Comparison of ENCODE assay signal across 8 cellular contexts in the genomic region with DNA sequence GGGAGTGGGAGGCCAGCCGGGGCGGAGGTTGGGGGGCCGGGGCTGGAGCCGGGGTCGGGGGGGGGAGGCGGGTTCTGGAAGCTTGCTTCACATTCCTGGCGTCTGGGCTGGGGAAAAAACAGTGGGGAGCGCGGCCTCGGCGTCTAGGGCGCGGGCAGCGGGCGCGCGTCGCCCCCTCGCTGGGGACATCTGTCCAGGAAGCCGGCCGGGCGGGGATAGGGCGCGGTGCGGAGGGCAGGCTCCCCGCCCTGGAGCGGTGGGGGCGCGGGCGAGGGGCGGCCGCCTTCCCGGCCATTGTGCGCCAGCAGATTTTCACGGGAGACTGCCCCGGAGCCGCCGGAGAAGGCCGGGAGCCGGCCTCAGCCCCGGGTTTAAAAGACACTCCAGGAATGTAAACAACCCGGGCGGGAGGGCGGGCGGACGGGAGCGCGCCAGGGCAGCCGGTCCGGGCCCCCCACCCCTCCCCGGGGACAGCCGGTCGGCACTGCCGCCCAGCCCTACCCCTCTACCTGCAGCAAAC. TPM values are rescaled to one million over a fixed set of nuclear protein-coding genes. Genes with fewer than 3 reads are reported as not detected.
DNase-seq lines count a peak whose midpoint lies in the region; ATAC-seq, FAIRE-seq and TF ChIP-seq lines count a peak whose summit lies in the region.

No MANE protein-coding gene starts in this region.

- intact Hi-C loops in left lung (cut with DNase I): loop anchor here in 1 of 2 donors (5.0 to 10.0 kb wide), 2 partner anchors 75 to 117 kb away; no protein-coding TSS in a partner anchor
- intact Hi-C loops in testis (cut with DNase I; ENCODE audit: low total_unique reads): loop anchor here (10.0 kb wide), 1 partner anchor 125 kb away; no protein-coding TSS in a partner anchor

- H3K4me1 ChIP-seq in Karpas-422 (ENCODE audit: low read length): peaks cover 32% of the 10 kb centered on the region
- peaks cover 32 to 67% of the 10 kb centered on the region in 2 donors for H3K4me1 ChIP-seq in left lung
- H3K4me1 ChIP-seq in testis: peaks cover 44% of the 10 kb centered on the region

- no peak for FAIRE-seq in HTR-8/SVneo (lab: Jason Lieb, UNC)

- TF ChIP-seq POLR2A in testis (IDR thresholded peaks at IDR 0.05): no peak

- H3K27me3 ChIP-seq in Karpas-422 (ENCODE audit: low read length): 0 out of 2 replicates have a peak, but pooled peaks cover 3% of the 10 kb centered on the region
- no peaks in the 10 kb centered on the region for H3K27me3 ChIP-seq in left lung
- no peaks in the 10 kb centered on the region for H3K27me3 ChIP-seq in testis

- DNase-seq in Karpas-422 (no peak), choroid plexus epithelial cell (ENCODE audit: low read depth) (peak; percentile 40), left lung (peak in 1 of 2 donors; percentile 88), testis (peak; percentile 36), HTR-8/SVneo (ENCODE audit: insufficient read length, low spot score) (no peak), NCI-H2227 treated with DMSO at 0.1 percent for 48 hours (lab: John Stamatoyannopoulos, UW) (no peak)

- peak overlapping the region; percentile 100 for H3K4me2 ChIP-seq in Karpas-422 (ENCODE audit: low read depth, low read length, poor library complexity, severe bottlenecking)

- no peaks in the 10 kb centered on the region for H3K79me2 ChIP-seq in Karpas-422 (ENCODE audit: low read length)

- no peak overlapping the region for H2AFZ ChIP-seq in Karpas-422 (ENCODE audit: low read length)

- peak overlapping the region; percentile 77 for H3K9ac ChIP-seq in Karpas-422 (ENCODE audit: low read length)

- H3K4me3 ChIP-seq in Karpas-422 (ENCODE audit: low read length) (peak overlapping the region; percentile 93), choroid plexus epithelial cell (ENCODE audit: low read depth, low read length) (peak overlapping the region; percentile 91), left lung (peak overlapping the region; percentile 64 to 87), testis (peak overlapping the region; percentile 83 to 84)

- H3K9me3 ChIP-seq in Karpas-422 (ENCODE audit: low read length) (no peaks in the 10 kb centered on the region), left lung (no peaks in the 10 kb centered on the region), testis (no peaks in the 10 kb centered on the region)

- 0 to 1% methylated on average over 17 to 45 of the region's 54 CpGs for WGBS in testis, 2 donors

- H3K27ac ChIP-seq in C4-2B: peak overlapping the region; percentile 93
- no peak overlapping the region for H3K27ac ChIP-seq in Karpas-422 (ENCODE audit: low read length)
- H3K27ac ChIP-seq in left lung: peak overlapping the region; percentile 94
- H3K27ac ChIP-seq in testis: peak overlapping the region; percentile 88

- no peak for TF ChIP-seq CTCF in C4-2B (conservative IDR thresholded peaks at IDR 0.05)
- TF ChIP-seq CTCF in choroid plexus epithelial cell (conservative IDR thresholded peaks at IDR 0.05; ENCODE audit: low read depth, low read length): no peak
- TF ChIP-seq CTCF in left lung (IDR thresholded peaks at IDR 0.05): no peak
- no peak for TF ChIP-seq CTCF in testis (IDR thresholded peaks at IDR 0.05)

- peak; percentile 20 for ATAC-seq in left lung
- ATAC-seq in HG02884 (IDR thresholded peaks at IDR 0.05; ENCODE audit: unreplicated experiment): no peak

- H4K20me1 ChIP-seq in Karpas-422 (ENCODE audit: insufficient read depth, low read depth, low read length): peaks cover 43% of the 10 kb centered on the region

- no peaks in the 10 kb centered on the region for H3K9me2 ChIP-seq in Karpas-422 (replicated peaks; ENCODE audit: insufficient read depth, low read length)

- H3K36me3 ChIP-seq in Karpas-422 (ENCODE audit: insufficient read depth, low read length): no peaks in the 10 kb centered on the region
- H3K36me3 ChIP-seq in left lung: no peaks in the 10 kb centered on the region
- no peaks in the 10 kb centered on the region for H3K36me3 ChIP-seq in testis (ENCODE audit: low read depth, missing control alignments)

RNA-seq across cellular contexts. Expression of a gene that starts 1.4 kb away (rescaled TPM):
- 63.0 and 73.1 TPM in 2 replicates for total RNA-seq in Karpas-422 (2014; rRNA removed; shearing (Covaris generic); ENCODE audit: low replicate concordance)
- 10 to 100 TPM; 63.1 to 80.2 TPM for total RNA-seq in left lung
- 10 to 100 TPM; 18.8 to 22.0 TPM for total RNA-seq in testis
- polyA plus RNA-seq in testis (ENCODE audit: insufficient read depth, low read depth, low replicate concordance): 15.2 TPM

Comparison
In these comparisons a context has a peak if more than half of its experiments do, and no peak if none do; other contexts are left out.
1. DNase-seq: peak in choroid plexus epithelial cell (single experiment) and testis (single experiment); none in Karpas-422 (single experiment), HTR-8/SVneo (single experiment) and NCI-H2227 treated with DMSO at 0.1 percent for 48 hours (single experiment).
2. Peak in every context shown above with its lines, with median percentiles within 50 percentile points of each other: H3K4me3 ChIP-seq.